Comparison of ENCODE assay signal across 24 cellular contexts in genomic region chr22:31022516-31022915, GRCh38. TPM values are rescaled to one million over a fixed set of nuclear protein-coding genes. Genes with fewer than 3 reads are reported as not detected.
DNase-seq lines count a peak whose midpoint lies in the region; ATAC-seq and TF ChIP-seq lines count a peak whose summit lies in the region.
"Had no signal": no experiment of that assay in that cellular context is flagged by ENCODE, and none has a peak within 500 bp of the region (broad histone marks: within the 10 kb centered on the region; RNA-seq: fewer than 3 reads in every experiment).

No MANE protein-coding gene starts in this region.

- H3K23ac ChIP-seq in mesenchymal stem cell (ENCODE audit: low read length in 2 of 2), result no peak overlapping the region

- CTCF ChIA-PET in MCF 10A (lab: Yijun Ruan, JAX), result interaction anchor here (0.6 kb wide), 1 partner anchor 15 kb away, joined by 3 read pairs; no protein-coding TSS in a partner anchor

- no peak overlapping the region for H3K4me3 ChIP-seq in breast epithelium
- H3K4me3 ChIP-seq in RWPE2 (ENCODE audit: severe bottlenecking), result no peak overlapping the region
- H3K4me3 ChIP-seq in mesenchymal stem cell (ENCODE audit: insufficient read depth in 1 of 2, low read depth in 1 of 2, low read length in 2 of 2), result no peak overlapping the region
- no peak overlapping the region for H3K4me3 ChIP-seq in effector memory CD4-positive, alpha-beta T cell (ENCODE audit: insufficient read depth, low read depth, low read length, poor library complexity, severe bottlenecking)
- H3K4me3 ChIP-seq: A549; BLaER1 treated with 17β-estradiol and CSF1 and Interleukin-3, amounts not matched to agents 10 nM and 100 nM; GM12878; GM23248 had no signal

- DNase-seq in MCF 10A (ENCODE audit: unreplicated experiment) (no peak), breast epithelium (ENCODE audit: low spot score in 2 of 2) (no peak), RWPE2 (ENCODE audit: low spot score) (peak; percentile 4), mesenchymal stem cell (no peak), sciatic nerve (ENCODE audit: low spot score) (peak; percentile 25)
- DNase-seq in effector memory CD4-positive, alpha-beta T cell, result no peak
- DNase-seq: ACHN; AML-193; BE2C; CD4-positive, alpha-beta T cell; CD8-positive, alpha-beta memory T cell; DMS 273 treated with DMSO at 0.1 percent for 48 hours; DMS79; EL; GDM1; GM23248; H7; HCEC 1CT had no signal

- H3K9me3 Mint-ChIP-seq in MCF 10A (ENCODE audit: unreplicated experiment), result no peaks in the 10 kb centered on the region
- H3K9me3 Mint-ChIP-seq: CD4-positive, alpha-beta T cell; CD8-positive, alpha-beta memory T cell had no signal

- H2BK12ac ChIP-seq in mesenchymal stem cell (ENCODE audit: low read length in 2 of 2), result peak overlapping the region; percentile 49 to 82

- no peaks in the 10 kb centered on the region for H3K27me3 ChIP-seq in breast epithelium
- no peaks in the 10 kb centered on the region for H3K27me3 ChIP-seq in RWPE2 (ENCODE audit: insufficient read depth, poor library complexity, severe bottlenecking)
- H3K27me3 ChIP-seq in mesenchymal stem cell (ENCODE audit: control insufficient read depth in 1 of 2, insufficient read depth in 1 of 2, low read length in 2 of 2), result no peaks in the 10 kb centered on the region
- no peaks in the 10 kb centered on the region for H3K27me3 ChIP-seq in effector memory CD4-positive, alpha-beta T cell (replicated peaks; ENCODE audit: control insufficient read depth, insufficient read depth, low read length, poor library complexity, severe bottlenecking)
- H3K27me3 ChIP-seq: BE2C; BLaER1 treated with 17β-estradiol and CSF1 and Interleukin-3, amounts not matched to agents 10 nM and 100 nM had no signal

- ATAC-seq in RWPE2 (ENCODE audit: low read depth), result no peak
- ATAC-seq in sciatic nerve, result no peak
- ATAC-seq in HG03571 (IDR thresholded peaks at IDR 0.05; ENCODE audit: unreplicated experiment), result no peak
- ATAC-seq: A549, GM12878 had no signal

- H3K27ac Mint-ChIP-seq in MCF 10A (ENCODE audit: low read depth, unreplicated experiment), result peak overlapping the region; percentile 23
- H3K27ac Mint-ChIP-seq: CD4-positive, alpha-beta T cell had no signal

- POLR2A ChIA-PET in MCF 10A (lab: Yijun Ruan, JAX), result interaction anchor here (0.6 to 1.2 kb wide), 2 partner anchors 17 to 179 kb away, joined by 3 read pairs; no protein-coding TSS in a partner anchor

- no peak overlapping the region for H4K8ac ChIP-seq in mesenchymal stem cell (ENCODE audit: low read length)

- intact Hi-C loops in MCF 10A (cut with micrococcal nuclease) (no loop called here), breast epithelium (cut with DNase I; ENCODE audit: low total_unique reads) (no loop called here), sciatic nerve (cut with DNase I) (no loop called here)

- TF ChIP-seq POLR2A in breast epithelium (IDR thresholded peaks at IDR 0.05), result no peak

- H3K14ac ChIP-seq in mesenchymal stem cell (ENCODE audit: low read length in 2 of 2), result peak overlapping the region in 1 of 2 experiments; percentile 28

- H3K9me3 ChIP-seq in breast epithelium, result no peaks in the 10 kb centered on the region
- H3K9me3 ChIP-seq in RWPE2 (ENCODE audit: severe bottlenecking), result no peaks in the 10 kb centered on the region
- no peaks in the 10 kb centered on the region for H3K9me3 ChIP-seq in mesenchymal stem cell (ENCODE audit: control insufficient read depth, low read length)
- H3K9me3 ChIP-seq in effector memory CD4-positive, alpha-beta T cell (ENCODE audit: control insufficient read depth, low read length), result no peaks in the 10 kb centered on the region
- H3K9me3 ChIP-seq: A549, BE2C had no signal

- no peaks in the 10 kb centered on the region for H3K4me1 Mint-ChIP-seq in MCF 10A (ENCODE audit: insufficient read depth, unreplicated experiment)
- H3K4me1 Mint-ChIP-seq: CD8-positive, alpha-beta memory T cell had no signal

- H3K27ac ChIP-seq in breast epithelium (no peak overlapping the region), RWPE2 (ENCODE audit: poor library complexity, severe bottlenecking) (no peak overlapping the region), mesenchymal stem cell (ENCODE audit: low read length, poor library complexity, severe bottlenecking) (no peak overlapping the region)
- no peak overlapping the region for H3K27ac ChIP-seq in effector memory CD4-positive, alpha-beta T cell (ENCODE audit: insufficient read depth, low read length, poor library complexity, severe bottlenecking)
- H3K27ac ChIP-seq: 22Rv1; A549; BLaER1 treated with 17β-estradiol and CSF1 and Interleukin-3, amounts not matched to agents 10 nM and 100 nM; GM23248 had no signal

- peak overlapping the region in 1 of 2 experiments; percentile 63 for H3K18ac ChIP-seq in mesenchymal stem cell (ENCODE audit: low read depth in 1 of 2, low read length in 2 of 2)

- H3K4me1 ChIP-seq in breast epithelium (no peaks in the 10 kb centered on the region), RWPE2 (ENCODE audit: insufficient read depth, poor library complexity, severe bottlenecking) (no peaks in the 10 kb centered on the region), mesenchymal stem cell (ENCODE audit: control insufficient read depth, insufficient read depth, low read depth, low read length) (no peaks in the 10 kb centered on the region)
- no peaks in the 10 kb centered on the region for H3K4me1 ChIP-seq in effector memory CD4-positive, alpha-beta T cell (ENCODE audit: control insufficient read depth, insufficient read depth, low read length, poor library complexity, severe bottlenecking)
- H3K4me1 ChIP-seq: A549, BE2C had no signal

- H3K36me3 ChIP-seq in breast epithelium, result no peaks in the 10 kb centered on the region
- no peaks in the 10 kb centered on the region for H3K36me3 ChIP-seq in RWPE2 (ENCODE audit: low read depth)
- no peaks in the 10 kb centered on the region for H3K36me3 ChIP-seq in mesenchymal stem cell (ENCODE audit: control insufficient read depth in 1 of 2, insufficient read depth in 2 of 2, low read depth in 1 of 2, low read length in 2 of 2)
- no peaks in the 10 kb centered on the region for H3K36me3 ChIP-seq in effector memory CD4-positive, alpha-beta T cell (ENCODE audit: control insufficient read depth, insufficient read depth, low read length)
- H3K36me3 ChIP-seq: BE2C; BLaER1 treated with 17β-estradiol and CSF1 and Interleukin-3, amounts not matched to agents 10 nM and 100 nM had no signal

- H3K79me1 ChIP-seq in mesenchymal stem cell (replicated peaks; ENCODE audit: low read length, poor library complexity, severe bottlenecking), result no peaks in the 10 kb centered on the region

- H3K27me3 Mint-ChIP-seq in MCF 10A (ENCODE audit: insufficient read depth, unreplicated experiment), result no peaks in the 10 kb centered on the region
- H3K27me3 Mint-ChIP-seq: CD4-positive, alpha-beta T cell had no signal

- TF ChIP-seq CTCF in MCF 10A (IDR thresholded peaks at IDR 0.05; ENCODE audit: unreplicated experiment), result no peak
- TF ChIP-seq CTCF in breast epithelium (IDR thresholded peaks at IDR 0.05), result no peak
- no peak for TF ChIP-seq CTCF in RWPE2 (IDR thresholded peaks at IDR 0.05; ENCODE audit: poor library complexity, severe bottlenecking)

- no peaks in the 10 kb centered on the region for H3K36me3 Mint-ChIP-seq in MCF 10A (ENCODE audit: insufficient read depth, unreplicated experiment)
- H3K36me3 Mint-ChIP-seq: CD14-positive monocyte; CD8-positive, alpha-beta memory T cell had no signal

- no peak overlapping the region for H2AK5ac ChIP-seq in mesenchymal stem cell (ENCODE audit: low read length, severe bottlenecking)

- no peak overlapping the region for H4K91ac ChIP-seq in mesenchymal stem cell (ENCODE audit: low read length)

- no peak overlapping the region for H3K4me2 ChIP-seq in mesenchymal stem cell (ENCODE audit: low read length, poor library complexity, severe bottlenecking)
- H3K4me2 ChIP-seq: A549; BLaER1 treated with 17β-estradiol and CSF1 and Interleukin-3, amounts not matched to agents 10 nM and 100 nM had no signal

- no peak overlapping the region for H3K9ac ChIP-seq in mesenchymal stem cell (ENCODE audit: low read length)
- H3K9ac ChIP-seq: BLaER1 treated with 17β-estradiol and CSF1 and Interleukin-3, amounts not matched to agents 10 nM and 100 nM; GM23248 had no signal

- H2BK5ac ChIP-seq in mesenchymal stem cell (ENCODE audit: low read depth, low read length, poor library complexity, severe bottlenecking), result no peak overlapping the region

- no TSS peak for BruUV-seq in MCF 10A (replicated peaks; lab: Mats Ljungman, UMichigan)

- H2BK15ac ChIP-seq in mesenchymal stem cell (ENCODE audit: low read depth, poor library complexity, severe bottlenecking), result peak overlapping the region; percentile 89

- H2BK120ac ChIP-seq in mesenchymal stem cell (ENCODE audit: low read depth, low read length), result peak overlapping the region; percentile 43

- WGBS in mesenchymal stem cell, result 50% methylated on average over 5 of the region's 5 CpGs

- no peak overlapping the region for H3K4me3 Mint-ChIP-seq in MCF 10A (ENCODE audit: unreplicated experiment)
- H3K4me3 Mint-ChIP-seq: CD14-positive monocyte; CD4-positive, alpha-beta T cell; CD8-positive, alpha-beta memory T cell had no signal

- no peak overlapping the region for H2AFZ ChIP-seq in mesenchymal stem cell (ENCODE audit: low read depth, low read length)
- H2AFZ ChIP-seq: GM23248 had no signal

- H3K4ac ChIP-seq in mesenchymal stem cell (ENCODE audit: low read depth in 1 of 2, low read length in 2 of 2), result no peak overlapping the region

RNA-seq across cellular contexts. Expression of gene TUG1, which starts 53.5 kb away (rescaled TPM):
- 85.5 and 99.0 TPM in 2 replicates for total RNA-seq in MCF 10A (2022)
- total RNA-seq in breast epithelium, result 100 to 1,000 TPM in 1 of 3 donors, 10 to 100 TPM in 2; 59.7 to 116 (median 84.9) TPM
- polyA plus RNA-seq in mesenchymal stem cell (2013, experiment 1 of 2), result 73.4 TPM
- polyA plus RNA-seq in mesenchymal stem cell (2013, experiment 2 of 2), result 71.8 TPM
- 95.7 TPM for total RNA-seq in sciatic nerve

RNA-seq across cellular contexts. Expression of gene MORC2, which starts 53.9 kb away (rescaled TPM):
- 35.7 and 36.1 TPM in 2 replicates for total RNA-seq in MCF 10A (2022)
- 10 to 100 TPM; 12.8 to 22.9 (median 19.6) TPM for total RNA-seq in breast epithelium
- polyA plus RNA-seq in mesenchymal stem cell (2013, experiment 1 of 2), result 21.4 TPM
- polyA plus RNA-seq in mesenchymal stem cell (2013, experiment 2 of 2), result 21.9 TPM
- total RNA-seq in sciatic nerve, result 29.5 TPM

RNA-seq across cellular contexts. Expression of gene SMTN, which starts 58.6 kb away (rescaled TPM):
- total RNA-seq in MCF 10A (2022) (69.5 and 80.2 TPM in 2 replicates), breast epithelium (10 to 100 TPM; 13.9 to 54.1 (median 41.6) TPM), sciatic nerve (283 TPM)
- polyA plus RNA-seq in mesenchymal stem cell (2013, experiment 1 of 2), result 71.2 TPM
- polyA plus RNA-seq in mesenchymal stem cell (2013, experiment 2 of 2), result 67.2 TPM

Comparison
In these comparisons a context has a peak if more than half of its experiments do, and no peak if none do; other contexts are left out.
1. DNase-seq: peak in RWPE2 (single experiment) and sciatic nerve (single experiment); none in MCF 10A (single experiment), breast epithelium (0 of 2), mesenchymal stem cell (single experiment) and effector memory CD4-positive, alpha-beta T cell (0 of 3).